13 cellular contexts compared by ENCODE assay signal in genomic region chr12:16603916-16604575, GRCh38. TPM values are rescaled to one million over a fixed set of nuclear protein-coding genes. Genes with fewer than 3 reads are reported as not detected.
A peak's percentile ranks its signal among the peaks of the same experiment; 100 is the strongest.
DNase-seq lines count a peak whose midpoint lies in the region; ATAC-seq and TF ChIP-seq lines count a peak whose summit lies in the region.
"Had no signal": no experiment of that assay in that cellular context is flagged by ENCODE, and none has a peak within 500 bp of the region (broad histone marks: within the 10 kb centered on the region; RNA-seq: fewer than 3 reads in every experiment).

No MANE protein-coding gene starts in this region.

- peaks cover 88% of the 10 kb centered on the region for H3K27me3 Mint-ChIP-seq in type B pancreatic cell

- ATAC-seq in lower lobe of right lung: no peak
- no peak for ATAC-seq in GM21786 (IDR thresholded peaks at IDR 0.05; ENCODE audit: unreplicated experiment)
- ATAC-seq: activated CD8-positive, alpha-beta T cell treated with anti-CD3 and anti-CD28 coated beads for 36 hours; esophagus mucosa; right lobe of liver had no signal

- intact Hi-C loops in lower lobe of right lung (cut with DNase I): no loop called here

- H3K36me3 ChIP-seq in WERI-Rb-1 (peaks cover 6% of the 10 kb centered on the region), lower lobe of right lung (no peaks in the 10 kb centered on the region)
- H3K36me3 ChIP-seq: right lobe of liver had no signal

- TF ChIP-seq CTCF in WERI-Rb-1 (IDR thresholded peaks at IDR 0.05; ENCODE audit: low read depth, low read length) (no peak), lower lobe of right lung (IDR thresholded peaks at IDR 0.05) (no peak), type B pancreatic cell (conservative IDR thresholded peaks at IDR 0.05) (no peak)

- peak overlapping the region; percentile 80 for H3K4me3 ChIP-seq in WERI-Rb-1 (ENCODE audit: low read depth, low read length)
- peak overlapping the region; percentile 56 for H3K4me3 ChIP-seq in lower lobe of right lung
- H3K4me3 ChIP-seq: right lobe of liver had no signal

- no peaks in the 10 kb centered on the region for H3K9me3 ChIP-seq in WERI-Rb-1 (ENCODE audit: severe bottlenecking)
- no peaks in the 10 kb centered on the region for H3K9me3 ChIP-seq in lower lobe of right lung
- H3K9me3 ChIP-seq: right lobe of liver had no signal

- H3K4me3 Mint-ChIP-seq in type B pancreatic cell: peak overlapping the region; percentile 91
- H3K4me3 Mint-ChIP-seq: activated CD8-positive, alpha-beta T cell treated with anti-CD3 and anti-CD28 coated beads for 36 hours had no signal

- peaks cover 9% of the 10 kb centered on the region for H3K4me1 Mint-ChIP-seq in type B pancreatic cell (ENCODE audit: unreplicated experiment)

- DNase-seq in NCI-H510A treated with DMSO at 0.1 percent for 48 hours (lab: John Stamatoyannopoulos, UW) (peak; percentile 13), NCI-H510A (lab: John Stamatoyannopoulos, UW) (no peak), WERI-Rb-1 (no peak), lower lobe of right lung (no peak), type B pancreatic cell (ENCODE audit: extremely low spot score, unreplicated experiment) (no peak), SKM-1 treated with dmso at 0.1 percent for 144 hours (lab: John Stamatoyannopoulos, UW; ENCODE audit: unreplicated experiment) (no peak)
- DNase-seq in stimulated activated CD4-positive, alpha-beta T cell treated with anti-CD3 and anti-CD28 coated beads, Interleukin-4, amount 100 ng/mL, for 24 hours: no peak
- DNase-seq: activated CD8-positive, alpha-beta T cell treated with anti-CD3 and anti-CD28 coated beads for 36 hours; right lobe of liver; SIG-M5 had no signal

- H3K4me1 ChIP-seq in lower lobe of right lung: no peaks in the 10 kb centered on the region

- no peaks in the 10 kb centered on the region for H3K36me3 Mint-ChIP-seq in type B pancreatic cell

- H3K27ac Mint-ChIP-seq in type B pancreatic cell: no peak overlapping the region
- H3K27ac Mint-ChIP-seq: activated CD8-positive, alpha-beta T cell treated with anti-CD3 and anti-CD28 coated beads for 36 hours had no signal

- H3K9me3 Mint-ChIP-seq in type B pancreatic cell: no peaks in the 10 kb centered on the region

- H3K27ac ChIP-seq in WERI-Rb-1 (no peak overlapping the region), lower lobe of right lung (peak overlapping the region; percentile 78)
- H3K27ac ChIP-seq: right lobe of liver had no signal

- H3K27me3 ChIP-seq in WERI-Rb-1 (ENCODE audit: insufficient read depth, low read depth, severe bottlenecking) (no peaks in the 10 kb centered on the region), lower lobe of right lung (ENCODE audit: low read depth) (peaks cover 15% of the 10 kb centered on the region)
- H3K27me3 ChIP-seq: right lobe of liver had no signal

RNA-seq across cellular contexts. Expression of gene LMO3, which starts 1.9 kb away (rescaled TPM):
- 127 TPM for total RNA-seq in lower lobe of right lung
- 4.1 and 4.4 TPM in 2 replicates for total RNA-seq in type B pancreatic cell (ENCODE audit: low replicate concordance)
- total RNA-seq: activated CD8-positive, alpha-beta T cell treated with anti-CD3 and anti-CD28 coated beads for 36 hours; kidney epithelial cell had no signal

Comparison
In these comparisons a context has a peak if more than half of its experiments do, and no peak if none do; other contexts are left out.
1. RNA of gene LMO3, which starts 1.9 kb away (total RNA-seq): 127 TPM in lower lobe of right lung (single experiment); 4.1 to 4.4 TPM in type B pancreatic cell; every median in the first group is over 10 times any median in the second.